ENCODE assay signal across 8 cellular contexts in the genomic region with DNA sequence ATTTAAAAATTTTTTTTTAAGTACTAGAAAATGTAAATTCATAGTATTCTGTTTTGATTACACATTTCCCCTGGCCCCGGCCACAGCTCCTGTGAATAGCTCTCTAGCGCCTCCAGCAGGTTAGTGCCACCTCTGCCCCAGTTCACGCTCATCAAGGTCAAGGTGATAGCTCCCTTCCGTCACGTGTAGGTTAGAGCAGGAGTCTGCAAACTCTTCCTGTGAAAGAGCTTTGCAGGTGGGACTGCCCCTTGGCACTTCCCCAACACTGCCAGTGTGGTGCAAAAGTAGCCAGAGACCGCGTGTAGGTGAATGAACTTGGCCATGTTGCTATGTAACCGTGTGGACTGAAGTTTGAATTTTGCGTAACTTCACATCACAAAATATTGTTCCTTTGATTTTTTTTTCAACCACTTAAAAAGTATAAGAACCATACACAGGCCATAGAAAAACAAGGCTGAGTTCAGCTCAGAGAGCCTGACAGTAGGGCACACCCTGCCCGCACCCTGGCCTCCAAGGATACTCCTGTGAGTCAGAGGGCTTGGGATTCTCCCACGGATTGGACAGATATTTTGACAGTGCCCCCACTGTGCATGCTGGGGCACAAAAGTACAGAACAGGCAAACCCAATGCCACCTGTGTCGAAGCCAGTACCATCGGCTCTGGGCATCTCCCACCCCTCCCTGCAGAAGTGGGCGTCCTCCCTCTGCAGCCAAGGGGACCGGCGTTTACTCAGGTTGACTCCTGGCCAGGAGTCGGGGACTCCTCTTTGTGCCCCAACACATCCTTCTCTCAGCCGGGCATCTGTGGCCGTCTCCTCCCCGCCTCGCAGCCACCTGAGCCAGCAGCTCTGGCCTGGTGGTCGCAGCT.
DNase-seq lines count a peak whose midpoint lies in the region; ATAC-seq and TF ChIP-seq lines count a peak whose summit lies in the region.

No MANE protein-coding gene starts in this region.

- no peaks in the 10 kb centered on the region for H3K79me2 ChIP-seq in mesendoderm (ENCODE audit: control insufficient read depth, insufficient read depth, low read length)

- H2BK15ac ChIP-seq in mesendoderm (replicated peaks; ENCODE audit: low read depth) = no peak overlapping the region

- ATAC-seq in GM18868 (IDR thresholded peaks at IDR 0.05; ENCODE audit: unreplicated experiment) = no peak

- H3K27ac ChIP-seq in brain microvascular endothelial cell (no peak overlapping the region), mesendoderm (ENCODE audit: low read depth, low read length) (no peak overlapping the region)

- no peaks in the 10 kb centered on the region for H3K4me1 ChIP-seq in mesendoderm (ENCODE audit: control insufficient read depth, low read depth, low read length)

- no peak overlapping the region for H4K8ac ChIP-seq in mesendoderm (ENCODE audit: low read depth, low read length)

- H3K18ac ChIP-seq in mesendoderm (ENCODE audit: low read length) = no peak overlapping the region

- no peak overlapping the region for H2AK5ac ChIP-seq in mesendoderm (ENCODE audit: low read length)

- H3K23ac ChIP-seq in mesendoderm (ENCODE audit: low read length) = no peak overlapping the region

- H2BK120ac ChIP-seq in mesendoderm (ENCODE audit: low read depth, low read length) = no peak overlapping the region

- H3K36me3 ChIP-seq in brain microvascular endothelial cell (replicated peaks) (peaks cover 10% of the 10 kb centered on the region), mesendoderm (ENCODE audit: control insufficient read depth, insufficient read depth, low read length) (no peaks in the 10 kb centered on the region)

- WGBS in mesendoderm (ENCODE audit: extremely low coverage, insufficient coverage, low lambda C conversion rate) = no CpG with 5 or more reads among the region's 22 CpGs

- no peaks in the 10 kb centered on the region for H3K27me3 ChIP-seq in brain microvascular endothelial cell (replicated peaks)
- no peaks in the 10 kb centered on the region for H3K27me3 ChIP-seq in mesendoderm (ENCODE audit: insufficient read depth, low read length, poor library complexity)

- no peak overlapping the region for H4K5ac ChIP-seq in mesendoderm (ENCODE audit: low read length)

- in situ Hi-C loops in brain microvascular endothelial cell (cut with HindIII; ENCODE audit: low pct_ligation_motif_present, low sequenced_read_pairs) = no loop called here

- TF ChIP-seq CTCF in brain microvascular endothelial cell (IDR thresholded peaks at IDR 0.05; ENCODE audit: low read depth, low read length, missing control alignments) = peak; percentile 81

- no peak overlapping the region for H3K56ac ChIP-seq in mesendoderm (ENCODE audit: low read length)

- H3K79me1 ChIP-seq in mesendoderm (ENCODE audit: low read length) = no peaks in the 10 kb centered on the region

- no peak overlapping the region for H3K4me2 ChIP-seq in mesendoderm (ENCODE audit: low read length)

- no peak overlapping the region for H3K9ac ChIP-seq in mesendoderm (ENCODE audit: low read length)

- DNase-seq in CD1c-positive myeloid dendritic cell (ENCODE audit: extremely low spot score) (peak; percentile 68), HT-29 (ENCODE audit: low spot score) (peak; percentile 30), UCSD-AML1 (lab: John Stamatoyannopoulos, UW; ENCODE audit: unreplicated experiment) (peak; percentile 51), brain microvascular endothelial cell (no peak), mesendoderm (peak; percentile 76), stromal cell of bone marrow (ENCODE audit: low read depth) (peak; percentile 3), cerebellar nuclear complex (lab: John Stamatoyannopoulos, UW) (no peak)

- no peak overlapping the region for H2BK5ac ChIP-seq in mesendoderm (ENCODE audit: low read length)

- no peak overlapping the region for H3K4ac ChIP-seq in mesendoderm (ENCODE audit: low read depth, low read length)

- H3K4me3 ChIP-seq in brain microvascular endothelial cell (ENCODE audit: low read depth, low read length) = no peak overlapping the region
- no peak overlapping the region for H3K4me3 ChIP-seq in mesendoderm (ENCODE audit: low read length)

Comparison
In these comparisons a context has a peak if more than half of its experiments do, and no peak if none do; other contexts are left out.
1. DNase-seq: peak in CD1c-positive myeloid dendritic cell (single experiment), HT-29 (single experiment), UCSD-AML1 (single experiment), mesendoderm (single experiment) and stromal cell of bone marrow (single experiment); none in brain microvascular endothelial cell (single experiment) and cerebellar nuclear complex (0 of 2).